In the genomic region with DNA sequence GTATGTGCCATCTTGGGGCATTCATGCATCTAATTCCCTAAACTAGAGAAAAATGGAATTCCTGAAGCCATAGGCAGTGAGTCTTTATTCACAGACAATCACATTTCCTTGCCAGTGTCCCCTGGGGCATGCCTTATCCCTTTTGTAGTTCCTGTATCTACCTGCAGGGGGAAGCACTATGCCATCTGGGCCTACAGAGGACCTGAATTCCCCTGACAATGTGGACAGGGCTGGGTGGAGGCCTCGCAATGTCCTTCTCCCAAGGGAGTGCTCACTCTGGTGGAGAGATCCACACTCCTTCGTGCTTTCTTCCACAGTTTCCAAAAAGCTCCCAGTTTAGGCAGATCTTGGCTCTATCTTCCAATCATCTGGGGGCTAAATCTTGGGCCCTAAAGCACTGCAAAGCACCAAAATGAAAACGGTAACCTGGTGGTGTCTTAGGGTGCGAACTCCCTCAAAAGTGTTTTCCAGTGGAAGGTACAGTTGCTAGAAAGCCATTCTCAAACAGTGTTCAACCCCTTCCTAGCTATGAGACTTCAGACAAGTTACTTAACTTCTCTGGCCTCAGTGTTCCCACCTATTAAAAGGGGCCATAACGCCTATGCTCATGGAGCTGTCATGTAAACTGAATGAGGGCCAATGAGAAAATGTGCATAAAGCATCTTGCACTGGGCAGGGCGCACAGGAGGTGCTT, we compare ENCODE assay signal across 8 cellular contexts. TPM values are rescaled to one million over a fixed set of nuclear protein-coding genes. Genes with fewer than 3 reads are reported as not detected.
DNase-seq lines count a peak whose midpoint lies in the region; ATAC-seq lines count a peak whose summit lies in the region.

No MANE protein-coding gene starts in this region.

- no peak overlapping the region for H3K4me3 ChIP-seq in mesendoderm (ENCODE audit: low read length)

- H3K9ac ChIP-seq in mesendoderm (ENCODE audit: low read length): no peak overlapping the region

- H3K27me3 ChIP-seq in mesendoderm (ENCODE audit: insufficient read depth, low read length, poor library complexity): no peaks in the 10 kb centered on the region

- H3K56ac ChIP-seq in mesendoderm (ENCODE audit: low read length): no peak overlapping the region

- no CpG with 5 or more reads among the region's 6 CpGs for WGBS in mesendoderm (ENCODE audit: extremely low coverage, insufficient coverage, low lambda C conversion rate)

- no peak overlapping the region for H3K4ac ChIP-seq in mesendoderm (ENCODE audit: low read depth, low read length)

- no peak overlapping the region for H2BK15ac ChIP-seq in mesendoderm (replicated peaks; ENCODE audit: low read depth)

- no peaks in the 10 kb centered on the region for H3K79me1 ChIP-seq in mesendoderm (ENCODE audit: low read length)

- ATAC-seq in GM18498 (IDR thresholded peaks at IDR 0.05; ENCODE audit: unreplicated experiment) (peak; percentile 71), HG03196 (IDR thresholded peaks at IDR 0.05; ENCODE audit: unreplicated experiment) (peak; percentile 64)

- no peaks in the 10 kb centered on the region for H3K79me2 ChIP-seq in mesendoderm (ENCODE audit: control insufficient read depth, insufficient read depth, low read length)

- no peak overlapping the region for H2AK5ac ChIP-seq in mesendoderm (ENCODE audit: low read length)

- H4K5ac ChIP-seq in mesendoderm (ENCODE audit: low read length): peak overlapping the region; percentile 33

- in situ Hi-C loops in ACHN (cut with HindIII; ENCODE audit: low pct_ligation_motif_present, low pct_unique_long_range_greater_than_20kb, low sequenced_read_pairs): no loop called here

- H3K4me2 ChIP-seq in mesendoderm (ENCODE audit: low read length): no peak overlapping the region

- H4K8ac ChIP-seq in mesendoderm (ENCODE audit: low read depth, low read length): no peak overlapping the region

- H3K36me3 ChIP-seq in mesendoderm (ENCODE audit: control insufficient read depth, insufficient read depth, low read length): no peaks in the 10 kb centered on the region

- H3K18ac ChIP-seq in mesendoderm (ENCODE audit: low read length): no peak overlapping the region

- H3K4me1 ChIP-seq in mesendoderm (ENCODE audit: control insufficient read depth, low read depth, low read length): no peaks in the 10 kb centered on the region

- no peak overlapping the region for H3K27ac ChIP-seq in mesendoderm (ENCODE audit: low read depth, low read length)

- DNase-seq in ACHN: peak; percentile 75
- DNase-seq in NCI-H526 (lab: John Stamatoyannopoulos, UW): peak; percentile 45 to 74
- peak; percentile 43 to 46 for DNase-seq in activated CD4-positive, alpha-beta T cell treated with anti-CD3 and anti-CD28 coated beads, Interleukin-2, amount 50 U/mL, for 4 hours
- peak; percentile 60 for DNase-seq in effector CD4-positive, alpha-beta T cell
- peak; percentile 83 for DNase-seq in mesendoderm
- DNase-seq in stimulated activated naive CD4-positive, alpha-beta T cell treated with Interleukin-2 at 50 U/mL for 16 hours (lab: John Stamatoyannopoulos, UW): peak; percentile 32

- H2BK120ac ChIP-seq in mesendoderm (ENCODE audit: low read depth, low read length): no peak overlapping the region

- H3K23ac ChIP-seq in mesendoderm (ENCODE audit: low read length): no peak overlapping the region

- H2BK5ac ChIP-seq in mesendoderm (ENCODE audit: low read length): no peak overlapping the region

RNA-seq across cellular contexts. Expression of a gene that starts 17.5 kb away (rescaled TPM):
- 2.5 TPM for polyA plus RNA-seq in mesendoderm (2013, experiment 1 of 2)
- polyA plus RNA-seq in mesendoderm (2013, experiment 2 of 2): 3.0 TPM

Comparison
In these comparisons a context has a peak if more than half of its experiments do, and no peak if none do; other contexts are left out.
1. DNase-seq: peak in every context shown above with its lines; median percentile 83 in mesendoderm; 75 in ACHN; 60 in effector CD4-positive, alpha-beta T cell; 60 in NCI-H526; 44 in activated CD4-positive, alpha-beta T cell treated with anti-CD3 and anti-CD28 coated beads, Interleukin-2, amount 50 U/mL, for 4 hours; 32 in stimulated activated naive CD4-positive, alpha-beta T cell treated with Interleukin-2 at 50 U/mL for 16 hours.